ENCODE assay signal across 8 cellular contexts in the genomic region with DNA sequence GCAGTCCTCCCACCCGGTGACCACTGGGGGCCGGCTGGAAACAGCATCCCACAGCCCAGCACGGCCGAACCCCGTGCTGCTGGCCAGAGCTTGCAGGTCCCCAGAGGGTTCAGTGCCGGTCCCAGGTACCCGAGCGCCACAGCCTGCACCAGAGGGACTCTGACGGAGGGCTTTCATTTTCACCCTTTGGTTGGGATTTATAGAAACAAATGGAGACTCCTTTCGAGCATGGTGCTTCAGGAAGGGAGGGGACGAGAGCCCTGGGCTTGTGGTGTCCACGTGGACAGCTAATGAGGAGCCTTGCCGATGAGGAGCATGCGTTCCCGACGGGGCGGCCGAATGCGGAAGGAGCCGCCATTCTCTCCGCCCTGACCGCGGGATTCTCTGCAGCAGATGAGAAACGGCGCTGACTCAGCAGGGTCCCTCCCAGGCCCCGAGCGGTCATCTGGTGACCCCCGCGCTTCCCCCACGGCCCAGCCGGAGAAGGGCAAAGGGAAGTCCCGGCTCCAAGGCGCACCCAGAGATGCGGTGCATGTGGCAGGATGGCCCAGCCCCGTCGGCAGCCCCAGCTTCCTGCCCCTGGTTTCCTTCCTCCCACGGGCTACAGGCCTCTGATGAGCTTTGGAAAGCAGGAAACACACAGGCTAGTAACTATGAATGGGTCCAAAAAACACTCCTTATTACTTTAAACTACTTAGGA. TPM values are rescaled to one million over a fixed set of nuclear protein-coding genes. Genes with fewer than 3 reads are reported as not detected.
DNase-seq lines count a peak whose midpoint lies in the region; ATAC-seq, FAIRE-seq and TF ChIP-seq lines count a peak whose summit lies in the region.

No MANE protein-coding gene starts in this region.

- peak; percentile 91 for FAIRE-seq in GM18507 (lab: Jason Lieb, UNC)

- no peak overlapping the region for H3K9ac ChIP-seq in colonic mucosa (ENCODE audit: low read depth in 2 of 2, low read length in 2 of 2)

- ATAC-seq in stimulated activated naive CD8-positive, alpha-beta T cell treated with anti-CD3 and anti-CD28 coated beads, Interleukin-15, Interleukin-2, amounts not matched to agents 100 U/mL and 50 U/mL, for 24 hours: peak; percentile 87
- ATAC-seq in HG03571 (IDR thresholded peaks at IDR 0.05; ENCODE audit: unreplicated experiment): no peak
- ATAC-seq in GM18909 (IDR thresholded peaks at IDR 0.05; ENCODE audit: poor library complexity, unreplicated experiment): no peak

- no peaks in the 10 kb centered on the region for H3K9me3 ChIP-seq in colonic mucosa

- H3K4me3 ChIP-seq in colonic mucosa: peak overlapping the region; percentile 25

- no peaks in the 10 kb centered on the region for H3K27me3 ChIP-seq in colonic mucosa

- peaks cover 18% of the 10 kb centered on the region for H3K36me3 ChIP-seq in colonic mucosa

- no peaks in the 10 kb centered on the region for H3K4me1 ChIP-seq in colonic mucosa

- H3K27ac ChIP-seq in colonic mucosa: peak overlapping the region; percentile 44

- DNase-seq in GM18507 (ENCODE audit: extremely low spot score, insufficient read length, low read depth) (peak; percentile 55), colonic mucosa (peak; percentile 50), mucosa of gallbladder (ENCODE audit: low spot score) (peak; percentile 73), HUDEP-2 (lab: John Stamatoyannopoulos, UW; ENCODE audit: unreplicated experiment in 76 of 76) (no peak)
- peak; percentile 70 for DNase-seq in activated CD4-positive, CD25-positive, alpha-beta regulatory T cell treated with anti-CD3 and anti-CD28 coated beads, Interleukin-2, amount 50 U/mL, for 72 hours
- DNase-seq in stimulated activated naive CD8-positive, alpha-beta T cell treated with anti-CD3 and anti-CD28 coated beads, Interleukin-15, Interleukin-2, amounts not matched to agents 100 U/mL and 50 U/mL, for 24 hours: peak; percentile 79

- no peak for TF ChIP-seq CTCF in colonic mucosa (IDR thresholded peaks at IDR 0.05)

- intact Hi-C loops in colonic mucosa (cut with DNase I): no loop called here

RNA-seq across cellular contexts. Expression of a gene that starts 9.8 kb away (rescaled TPM):
- total RNA-seq in colonic mucosa: 100 to 1,000 TPM in 1 of 2 donors, 10 to 100 TPM in 1; 67.5 to 139 TPM
- 135 TPM for total RNA-seq in mucosa of gallbladder

RNA-seq across cellular contexts. Expression of a gene that starts 46.2 kb away (rescaled TPM):
- total RNA-seq in colonic mucosa (10 to 100 TPM; 22.4 to 58.2 TPM), mucosa of gallbladder (38.1 TPM)

RNA-seq across cellular contexts. Expression of a gene that starts 46.5 kb away (rescaled TPM):
- total RNA-seq in colonic mucosa (10 to 100 TPM; 29.3 to 46.7 TPM), mucosa of gallbladder (57.9 TPM)

Comparison
In these comparisons a context has a peak if more than half of its experiments do, and no peak if none do; other contexts are left out.
1. DNase-seq: peak in GM18507 (single experiment), activated CD4-positive, CD25-positive, alpha-beta regulatory T cell treated with anti-CD3 and anti-CD28 coated beads, Interleukin-2, amount 50 U/mL, for 72 hours (single experiment), colonic mucosa (single experiment), mucosa of gallbladder (single experiment) and stimulated activated naive CD8-positive, alpha-beta T cell treated with anti-CD3 and anti-CD28 coated beads, Interleukin-15, Interleukin-2, amounts not matched to agents 100 U/mL and 50 U/mL, for 24 hours (single experiment); none in HUDEP-2 (0 of 76).